ENCODE assay signal across 1 cellular context in genomic region chr19:6340493-6341201, GRCh38.
A peak's percentile ranks its signal among the peaks of the same experiment; 100 is the strongest.
TF ChIP-seq lines count a peak whose summit lies in the region.

No MANE protein-coding gene starts in this region.

TF ChIP-seq in K562, 482 proteins besides CTCF, POLR2A, EP300 and RAD21:
- TF ChIP-seq PHTF2 (CRISPR knock-in tag; IDR thresholded peaks at IDR 0.05) (no peak), CBX3 (IDR thresholded peaks at IDR 0.05; ENCODE audit: borderline replicate concordance in 1 of 2, low read length in 2 of 2) (no peak), JUND (IDR thresholded peaks at IDR 0.05; ENCODE audit: borderline replicate concordance, low read depth, low read length) (no peak), JUND (tag; IDR thresholded peaks at IDR 0.05; ENCODE audit: borderline replicate concordance, low read depth, low read length) (no peak), ZNF263 (CRISPR knock-in tag; IDR thresholded peaks at IDR 0.05; ENCODE audit: borderline replicate concordance) (0 out of 2 replicates have a peak, but pooled peaks have one; percentile 23), ZC3H4 (CRISPR knock-in tag; IDR thresholded peaks at IDR 0.05; ENCODE audit: borderline replicate concordance) (no peak), ESRRB (CRISPR knock-in tag; IDR thresholded peaks at IDR 0.05; ENCODE audit: borderline replicate concordance) (no peak), CHAMP1 (IDR thresholded peaks at IDR 0.05) (no peak), U2AF1 (optimal IDR thresholded peaks at IDR 0.05; ENCODE audit: low read depth, low read length) (no peak), HMBOX1 (IDR thresholded peaks at IDR 0.05) (no peak), MIER1 (IDR thresholded peaks at IDR 0.05; ENCODE audit: low read depth) (no peak), ZNF639 (CRISPR knock-in tag; conservative IDR thresholded peaks at IDR 0.05 in 1 of 2, IDR thresholded peaks at IDR 0.05 in 1 of 2) (no peak), RBM15 (IDR thresholded peaks at IDR 0.05; ENCODE audit: insufficient read depth, low read length) (no peak), ZNF143 (CRISPR knock-in tag; IDR thresholded peaks at IDR 0.05) (no peak), PML (IDR thresholded peaks at IDR 0.05; ENCODE audit: low read length) (no peak), COPS2 (conservative IDR thresholded peaks at IDR 0.05) (no peak), ZHX1 (conservative IDR thresholded peaks at IDR 0.05; ENCODE audit: low read length) (no peak), ZNF217 (CRISPR knock-in tag; IDR thresholded peaks at IDR 0.05) (no peak), CCNT2 (IDR thresholded peaks at IDR 0.05; ENCODE audit: borderline replicate concordance, extremely low read depth, insufficient read length, low read depth, low read length) (no peak), ZNF551 (CRISPR knock-in tag; IDR thresholded peaks at IDR 0.05) (no peak), MYNN (IDR thresholded peaks at IDR 0.05) (no peak), MYNN (CRISPR knock-in tag; IDR thresholded peaks at IDR 0.05) (no peak), ZBTB7A (IDR thresholded peaks at IDR 0.05; ENCODE audit: borderline replicate concordance, control insufficient read depth, low read depth, low read length) (peak; percentile 70; the same call in 1 of the 2 replicates), ASH1L (IDR thresholded peaks at IDR 0.05; ENCODE audit: borderline replicate concordance, low read depth, partially characterized antibody) (no peak), EGR1 (conservative IDR thresholded peaks at IDR 0.05) (0 out of 2 replicates have a peak, but pooled peaks have one; percentile 47), HMGN3 (IDR thresholded peaks at IDR 0.05; ENCODE audit: borderline replicate concordance, extremely low read depth, insufficient read length, low read depth, low read length) (no peak), PHB2 (IDR thresholded peaks at IDR 0.05; ENCODE audit: low read depth) (no peak), NELFE (IDR thresholded peaks at IDR 0.05; ENCODE audit: insufficient read depth, insufficient read length) (no peak)
